In genomic region chr11:29606596-29606995, GRCh38 we compare ENCODE assay signal across 9 cellular contexts.
"Had no signal": no experiment of that assay in that cellular context is flagged by ENCODE, and none has a peak within 500 bp of the region (broad histone marks: within the 10 kb centered on the region; RNA-seq: fewer than 3 reads in every experiment).

No MANE protein-coding gene starts in this region.

- ATAC-seq: GM23338, HCT116 had no signal

- H3K4me2 ChIP-seq: GM23338 had no signal

- H3K36me3 ChIP-seq: HAP-1 had no signal

- H3K4me3 ChIP-seq: GM23248, GM23338, HAP-1 had no signal

- H3K9ac ChIP-seq: GM23248 had no signal

- H3K9me3 ChIP-seq: HAP-1 had no signal

- H3K9me3 Mint-ChIP-seq: GM23338, H9 had no signal

- H3K27ac Mint-ChIP-seq: GM23338, H9, HFFc6 had no signal

- H3K4me3 Mint-ChIP-seq: GM23338, H9, HFFc6 had no signal

- DNase-seq: GM23248, GOT3, H7, H9, HCEC 1CT, HFFc6 had no signal

- H2AFZ ChIP-seq: GM23248, GM23338 had no signal

- H3K4me1 ChIP-seq: HAP-1 had no signal

- H3K27ac ChIP-seq: GM23248 had no signal
